Comparison of ENCODE assay signal across 18 cellular contexts in the genomic region with DNA sequence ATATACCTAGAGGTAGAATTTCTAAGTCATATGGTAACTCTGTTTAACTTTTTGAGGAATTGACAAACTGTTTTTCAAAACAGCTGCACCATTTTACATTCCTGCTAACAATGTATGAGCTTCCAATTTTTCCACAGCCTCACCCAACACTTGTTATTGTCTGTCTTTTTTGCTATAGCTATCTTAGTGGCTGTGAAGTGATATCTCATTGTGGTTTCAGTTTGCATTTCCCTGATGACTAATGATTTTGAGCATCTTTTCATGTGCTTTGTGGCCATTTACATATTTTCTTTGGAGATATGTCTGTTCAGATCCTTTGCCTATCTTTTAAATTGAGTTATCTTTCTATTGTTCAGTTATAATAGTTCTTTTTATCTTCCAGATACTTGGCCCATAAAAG.
DNase-seq lines count a peak whose midpoint lies in the region; ATAC-seq and TF ChIP-seq lines count a peak whose summit lies in the region.
"Had no signal": no experiment of that assay in that cellular context is flagged by ENCODE, and none has a peak within 500 bp of the region (broad histone marks: within the 10 kb centered on the region; RNA-seq: fewer than 3 reads in every experiment).

No MANE protein-coding gene starts in this region.

- TF ChIP-seq CTCF in mammary epithelial cell (conservative IDR thresholded peaks at IDR 0.05 in 1 of 2, IDR thresholded peaks at IDR 0.05 in 1 of 2; ENCODE audit: extremely low read depth in 1 of 2, insufficient read depth in 1 of 2, low read depth in 1 of 2, low read length in 2 of 2) (no peak), MCF 10A (IDR thresholded peaks at IDR 0.05; ENCODE audit: unreplicated experiment) (no peak)

- peak; percentile 44 for ATAC-seq in stimulated activated effector memory CD8-positive, alpha-beta T cell treated with anti-CD3 and anti-CD28 coated beads, Interleukin-12 subunit alpha, Interleukin-12 subunit beta, amount 100 ng/mL, for 72 hours
- ATAC-seq in GM18520 (IDR thresholded peaks at IDR 0.05; ENCODE audit: unreplicated experiment), result no peak
- ATAC-seq: body of pancreas, left lobe of liver had no signal

- no peaks in the 10 kb centered on the region for H3K79me2 ChIP-seq in mammary epithelial cell (ENCODE audit: insufficient read depth, low read length)

- H3K9me3 ChIP-seq in mammary epithelial cell (replicated peaks; ENCODE audit: insufficient read depth, low read length), result no peaks in the 10 kb centered on the region
- H3K9me3 ChIP-seq: body of pancreas had no signal

- H3K27ac ChIP-seq in mammary epithelial cell (ENCODE audit: insufficient read depth, low read depth, low read length), result no peak overlapping the region
- H3K27ac ChIP-seq: body of pancreas, PC-9, skin epidermis had no signal

- H3K4me2 ChIP-seq in mammary epithelial cell (ENCODE audit: insufficient read depth, low read depth, low read length), result no peak overlapping the region
- H3K4me2 ChIP-seq: PC-9 had no signal

- no peak overlapping the region for H2AFZ ChIP-seq in mammary epithelial cell (ENCODE audit: low read depth, low read length)
- H2AFZ ChIP-seq: PC-9 had no signal

- H3K4me1 Mint-ChIP-seq in MCF 10A (ENCODE audit: insufficient read depth, unreplicated experiment), result no peaks in the 10 kb centered on the region
- no peaks in the 10 kb centered on the region for H3K4me1 Mint-ChIP-seq in stimulated activated effector memory CD8-positive, alpha-beta T cell treated with anti-CD3 and anti-CD28 coated beads, Interleukin-12 subunit alpha, Interleukin-12 subunit beta, amount 100 ng/mL, for 72 hours
- H3K4me1 Mint-ChIP-seq: CD14-positive monocyte had no signal

- H3K9me3 Mint-ChIP-seq in MCF 10A (ENCODE audit: unreplicated experiment), result no peaks in the 10 kb centered on the region
- H3K9me3 Mint-ChIP-seq in stimulated activated effector memory CD8-positive, alpha-beta T cell treated with anti-CD3 and anti-CD28 coated beads, Interleukin-12 subunit alpha, Interleukin-12 subunit beta, amount 100 ng/mL, for 72 hours, result no peaks in the 10 kb centered on the region

- no peak overlapping the region for H3K9ac ChIP-seq in mammary epithelial cell (ENCODE audit: insufficient read depth, low read length)

- no peak overlapping the region for H3K4me3 Mint-ChIP-seq in MCF 10A (ENCODE audit: unreplicated experiment)
- H3K4me3 Mint-ChIP-seq in stimulated activated effector memory CD8-positive, alpha-beta T cell treated with anti-CD3 and anti-CD28 coated beads, Interleukin-12 subunit alpha, Interleukin-12 subunit beta, amount 100 ng/mL, for 72 hours, result no peak overlapping the region
- H3K4me3 Mint-ChIP-seq: CD14-positive monocyte had no signal

- H3K27me3 Mint-ChIP-seq in MCF 10A (ENCODE audit: insufficient read depth, unreplicated experiment), result peaks cover 11% of the 10 kb centered on the region

- H3K27me3 ChIP-seq in mammary epithelial cell (ENCODE audit: insufficient read depth, low read length), result no peaks in the 10 kb centered on the region
- H3K27me3 ChIP-seq: body of pancreas had no signal

- dilution Hi-C loops in mammary epithelial cell (cut with HindIII; ENCODE audit: low sequenced_read_pairs), result no loop called here

- H3K27ac Mint-ChIP-seq in MCF 10A (ENCODE audit: low read depth, unreplicated experiment), result no peak overlapping the region
- no peak overlapping the region for H3K27ac Mint-ChIP-seq in stimulated activated effector memory CD8-positive, alpha-beta T cell treated with anti-CD3 and anti-CD28 coated beads, Interleukin-12 subunit alpha, Interleukin-12 subunit beta, amount 100 ng/mL, for 72 hours
- H3K27ac Mint-ChIP-seq: CD14-positive monocyte had no signal

- intact Hi-C loops in mammary epithelial cell (cut with micrococcal nuclease) (no loop called here), MCF 10A (cut with micrococcal nuclease) (no loop called here)

- DNase-seq in mammary epithelial cell (peak; percentile 15), MCF 10A (ENCODE audit: unreplicated experiment) (no peak), RPMI7951 (ENCODE audit: low read depth) (peak; percentile 55), dermis microvascular lymphatic vessel endothelial cell (ENCODE audit: low read depth in 2 of 2) (peak; percentile 3 to 20), NCI-H774 (lab: John Stamatoyannopoulos, UW) (no peak)
- no peak for DNase-seq in stimulated activated effector memory CD8-positive, alpha-beta T cell treated with anti-CD3 and anti-CD28 coated beads, Interleukin-12 subunit alpha, Interleukin-12 subunit beta, amount 100 ng/mL, for 72 hours (ENCODE audit: low spot score in 2 of 2)
- no peak for DNase-seq in effector CD4-positive, alpha-beta T cell
- DNase-seq: activated naive CD4-positive, alpha-beta T cell; body of pancreas; DMS79 treated with DMSO at 0.1 percent for 48 hours; NCI-H187 treated with DMSO at 0.1 percent for 48 hours; NCI-H526; PC-9; stimulated activated naive CD4-positive, alpha-beta T cell had no signal

- H3K4me3 ChIP-seq in mammary epithelial cell (replicated peaks in 1 of 3; ENCODE audit: insufficient read depth in 1 of 3, low read depth in 2 of 3, low read length in 3 of 3), result no peak overlapping the region
- H3K4me3 ChIP-seq: body of pancreas, PC-9, skin epidermis had no signal

- H4K20me1 ChIP-seq in mammary epithelial cell (ENCODE audit: insufficient read depth, low read length), result no peaks in the 10 kb centered on the region

- no peaks in the 10 kb centered on the region for H3K36me3 ChIP-seq in mammary epithelial cell (ENCODE audit: insufficient read depth, low read length)

- in situ Hi-C loops in mammary epithelial cell (cut with MboI; ENCODE audit: low sequenced_read_pairs in 2 of 2), result no loop called here

- POLR2A ChIA-PET in MCF 10A (lab: Yijun Ruan, JAX), result no interaction called here

- BruUV-seq in mammary epithelial cell (replicated peaks; lab: Mats Ljungman, UMichigan), result no TSS peak
- BruUV-seq in MCF 10A (replicated peaks; lab: Mats Ljungman, UMichigan), result no TSS peak

- no peaks in the 10 kb centered on the region for H3K4me1 ChIP-seq in mammary epithelial cell (ENCODE audit: insufficient read depth, low read length)
- H3K4me1 ChIP-seq: body of pancreas had no signal

- no peaks in the 10 kb centered on the region for H3K36me3 Mint-ChIP-seq in MCF 10A (ENCODE audit: insufficient read depth, unreplicated experiment)
- no peaks in the 10 kb centered on the region for H3K36me3 Mint-ChIP-seq in stimulated activated effector memory CD8-positive, alpha-beta T cell treated with anti-CD3 and anti-CD28 coated beads, Interleukin-12 subunit alpha, Interleukin-12 subunit beta, amount 100 ng/mL, for 72 hours
- H3K36me3 Mint-ChIP-seq: CD14-positive monocyte had no signal

- CTCF ChIA-PET in mammary epithelial cell (lab: Charles Lee; ENCODE audit: low non-redundant PET) (no interaction called here), MCF 10A (lab: Yijun Ruan, JAX) (no interaction called here)

Comparison
In these comparisons a context has a peak if more than half of its experiments do, and no peak if none do; other contexts are left out.
1. DNase-seq: peak in mammary epithelial cell (single experiment), RPMI7951 (single experiment) and dermis microvascular lymphatic vessel endothelial cell (2 of 2); none in MCF 10A (single experiment), stimulated activated effector memory CD8-positive, alpha-beta T cell treated with anti-CD3 and anti-CD28 coated beads, Interleukin-12 subunit alpha, Interleukin-12 subunit beta, amount 100 ng/mL, for 72 hours (0 of 2), NCI-H774 (single experiment) and effector CD4-positive, alpha-beta T cell (single experiment).